Comparison of ENCODE assay signal across 10 cellular contexts in genomic region chr20:23358923-23359572, GRCh38. TPM values are rescaled to one million over a fixed set of nuclear protein-coding genes. Genes with fewer than 3 reads are reported as not detected.
A peak's percentile ranks its signal among the peaks of the same experiment; 100 is the strongest.
DNase-seq lines count a peak whose midpoint lies in the region; ATAC-seq, FAIRE-seq and TF ChIP-seq lines count a peak whose summit lies in the region.
"Had no signal": no experiment of that assay in that cellular context is flagged by ENCODE, and none has a peak within 500 bp of the region (broad histone marks: within the 10 kb centered on the region; RNA-seq: fewer than 3 reads in every experiment).

No MANE protein-coding gene starts in this region.

- H3K27ac ChIP-seq in DOHH2 (ENCODE audit: low read depth, low read length) (peak overlapping the region; percentile 54), duodenal mucosa (ENCODE audit: low read depth, low read length) (no peak overlapping the region), trophoblast cell (ENCODE audit: low read depth, low read length) (no peak overlapping the region)

- no peak for FAIRE-seq in D721Med (lab: Jason Lieb, UNC)

- H3K4ac ChIP-seq in trophoblast cell (ENCODE audit: low read depth, low read length), result no peak overlapping the region

- H2AK5ac ChIP-seq in trophoblast cell (ENCODE audit: low read length), result no peak overlapping the region

- H2BK120ac ChIP-seq in trophoblast cell (ENCODE audit: insufficient read depth, low read length, poor library complexity), result no peak overlapping the region

- H3K9me2 ChIP-seq in DOHH2 (replicated peaks; ENCODE audit: control insufficient read depth, low read length), result no peaks in the 10 kb centered on the region

- H3K18ac ChIP-seq in trophoblast cell (ENCODE audit: low read length), result no peak overlapping the region

- H3K79me1 ChIP-seq in trophoblast cell (ENCODE audit: low read length), result peaks cover 16% of the 10 kb centered on the region

- H4K12ac ChIP-seq in trophoblast cell (ENCODE audit: low read depth, low read length), result peak overlapping the region; percentile 56

- H3K9me3 Mint-ChIP-seq in activated naive CD4-positive, alpha-beta T cell treated with anti-CD3 and anti-CD28 coated beads, Interleukin-2, amount 50 U/mL, for 72 hours, result no peaks in the 10 kb centered on the region

- peaks cover 0 to 14% of the 10 kb centered on the region in 2 donors for H3K36me3 Mint-ChIP-seq in activated naive CD4-positive, alpha-beta T cell treated with anti-CD3 and anti-CD28 coated beads, Interleukin-2, amount 50 U/mL, for 72 hours

- no peak for DNase-seq in NT2/D1 (ENCODE audit: low read depth, low spot score)
- no peak for DNase-seq in trophoblast cell
- DNase-seq in ecto neural progenitor cell (ENCODE audit: low spot score), result no peak
- no peak for DNase-seq in AG08396 (ENCODE audit: low spot score)
- no peak for DNase-seq in D721Med (ENCODE audit: insufficient read length, low spot score)
- DNase-seq in activated naive CD4-positive, alpha-beta T cell treated with anti-CD3 and anti-CD28 coated beads, Interleukin-2, amount 50 U/mL, for 72 hours (ENCODE audit: low spot score in 2 of 2), result no peak
- DNase-seq: activated effector memory CD4-positive, alpha-beta T cell treated with Interleukin-2 at 50 U/mL for 16 hours; NCI-H446 treated with DMSO at 0.1 percent for 48 hours had no signal

- WGBS in trophoblast cell (ENCODE audit: extremely low coverage, insufficient coverage, insufficient read length), result no CpG with 5 or more reads among the region's 7 CpGs

- H2BK5ac ChIP-seq in trophoblast cell (ENCODE audit: low read depth, low read length, poor library complexity), result no peak overlapping the region

- H3F3A ChIP-seq in DOHH2 (ENCODE audit: control insufficient read depth, insufficient read depth), result peaks cover 14% of the 10 kb centered on the region

- H4K20me1 ChIP-seq in DOHH2 (ENCODE audit: control insufficient read depth, insufficient read depth, low read depth, low read length), result peaks cover 19% of the 10 kb centered on the region

- H3K4me2 ChIP-seq in DOHH2 (ENCODE audit: low read length) (peak overlapping the region; percentile 80), trophoblast cell (ENCODE audit: low read length) (no peak overlapping the region)

- no peaks in the 10 kb centered on the region for H3K9me3 ChIP-seq in DOHH2 (ENCODE audit: control insufficient read depth, insufficient read depth, low read length)
- H3K9me3 ChIP-seq in NT2/D1 (ENCODE audit: insufficient read depth, low read length), result no peaks in the 10 kb centered on the region
- H3K9me3 ChIP-seq in duodenal mucosa (ENCODE audit: control insufficient read depth in 1 of 2, low read length in 2 of 2), result no peaks in the 10 kb centered on the region
- H3K9me3 ChIP-seq in trophoblast cell (ENCODE audit: insufficient read depth, low read depth, low read length), result no peaks in the 10 kb centered on the region

- peak overlapping the region; percentile 95 for H3K4me3 ChIP-seq in DOHH2 (ENCODE audit: low read length)
- H3K4me3 ChIP-seq in NT2/D1 (ENCODE audit: insufficient read length, low read depth), result no peak overlapping the region
- peak overlapping the region in 1 of 2 donors; percentile 77 for H3K4me3 ChIP-seq in duodenal mucosa (ENCODE audit: low read depth in 1 of 2, low read length in 2 of 2)
- H3K4me3 ChIP-seq in trophoblast cell (ENCODE audit: low read depth, low read length), result no peak overlapping the region

- H4K8ac ChIP-seq in trophoblast cell (ENCODE audit: low read depth, low read length), result peak overlapping the region; percentile 52

- TF ChIP-seq CTCF in DOHH2 (IDR thresholded peaks at IDR 0.05; ENCODE audit: low read depth, low read length, poor library complexity, severe bottlenecking), result no peak
- TF ChIP-seq CTCF in D721Med (IDR thresholded peaks at IDR 0.05; ENCODE audit: insufficient read depth, missing control alignments), result no peak

- H3K4me1 ChIP-seq in DOHH2 (ENCODE audit: control insufficient read depth, low read length), result peaks cover 52% of the 10 kb centered on the region
- H3K4me1 ChIP-seq in NT2/D1 (ENCODE audit: insufficient read depth, insufficient read length), result peaks cover 9% of the 10 kb centered on the region
- H3K4me1 ChIP-seq in duodenal mucosa (ENCODE audit: control insufficient read depth in 1 of 2, insufficient read depth in 2 of 2, low read length in 2 of 2), result peaks cover 36 to 42% of the 10 kb centered on the region in 2 donors
- H3K4me1 ChIP-seq in trophoblast cell (ENCODE audit: control insufficient read depth in 1 of 2, insufficient read depth in 2 of 2, low read length in 2 of 2), result peaks cover 19 to 22% of the 10 kb centered on the region in 2 experiments

- peaks cover 61% of the 10 kb centered on the region for H3K79me2 ChIP-seq in DOHH2 (ENCODE audit: control insufficient read depth, low read length)
- H3K79me2 ChIP-seq in trophoblast cell (ENCODE audit: control insufficient read depth, insufficient read depth, low read length, poor library complexity), result peaks cover 17% of the 10 kb centered on the region

- H3K23ac ChIP-seq in trophoblast cell (ENCODE audit: low read length), result no peak overlapping the region

- H3K36me3 ChIP-seq in DOHH2 (ENCODE audit: control insufficient read depth, low read length) (peaks cover 28% of the 10 kb centered on the region), NT2/D1 (ENCODE audit: insufficient read depth, insufficient read length, low read length) (peaks cover 23% of the 10 kb centered on the region), duodenal mucosa (ENCODE audit: control insufficient read depth in 1 of 2, insufficient read depth in 2 of 2, low read length in 2 of 2) (peaks cover 9 to 17% of the 10 kb centered on the region in 2 donors), trophoblast cell (ENCODE audit: control insufficient read depth in 1 of 2, insufficient read depth in 2 of 2, low read length in 2 of 2) (peaks cover 11 to 12% of the 10 kb centered on the region in 2 experiments)

- no peak overlapping the region for H3K14ac ChIP-seq in trophoblast cell (ENCODE audit: low read length)

- peak overlapping the region; percentile 21 for H3K9ac ChIP-seq in NT2/D1 (ENCODE audit: insufficient read length, low read depth)
- H3K9ac ChIP-seq in duodenal mucosa (ENCODE audit: low read depth in 1 of 2, low read length in 2 of 2), result peak overlapping the region; percentile 74
- no peak overlapping the region for H3K9ac ChIP-seq in trophoblast cell (ENCODE audit: low read length)

- no peak overlapping the region for H4K91ac ChIP-seq in trophoblast cell (ENCODE audit: low read depth, low read length)

- peak overlapping the region; percentile 38 for H2BK12ac ChIP-seq in trophoblast cell (ENCODE audit: low read length)

- no peak overlapping the region for H2AFZ ChIP-seq in trophoblast cell (ENCODE audit: insufficient read depth, low read length, poor library complexity)

- H3K27me3 ChIP-seq in DOHH2 (ENCODE audit: control insufficient read depth, low read length), result no peaks in the 10 kb centered on the region
- no peaks in the 10 kb centered on the region for H3K27me3 ChIP-seq in NT2/D1 (ENCODE audit: insufficient read depth, insufficient read length)
- H3K27me3 ChIP-seq in duodenal mucosa (ENCODE audit: control insufficient read depth in 1 of 2, insufficient read depth in 2 of 2, low read length in 2 of 2), result no peaks in the 10 kb centered on the region
- no peaks in the 10 kb centered on the region for H3K27me3 ChIP-seq in trophoblast cell (ENCODE audit: insufficient read depth, low read length)

- no peak for ATAC-seq in activated naive CD4-positive, alpha-beta T cell treated with anti-CD3 and anti-CD28 coated beads, Interleukin-2, amount 50 U/mL, for 72 hours

- peak overlapping the region in 1 of 2 donors; percentile 94 for H3K27ac Mint-ChIP-seq in activated naive CD4-positive, alpha-beta T cell treated with anti-CD3 and anti-CD28 coated beads, Interleukin-2, amount 50 U/mL, for 72 hours

RNA-seq across cellular contexts. Expression of gene GZF1, which starts 2.9 kb away (rescaled TPM):
- 6.4 and 6.5 TPM in 2 replicates for polyA plus RNA-seq in trophoblast cell (2013)
- total RNA-seq in activated naive CD4-positive, alpha-beta T cell treated with anti-CD3 and anti-CD28 coated beads, Interleukin-2, amount 50 U/mL, for 72 hours, result 1 to 10 TPM; 5.6 to 9.2 TPM

RNA-seq across cellular contexts. Expression of gene NXT1, which starts 8.5 kb away (rescaled TPM):
- polyA plus RNA-seq in trophoblast cell (2013), result 20.2 TPM in 2 replicates
- total RNA-seq in activated naive CD4-positive, alpha-beta T cell treated with anti-CD3 and anti-CD28 coated beads, Interleukin-2, amount 50 U/mL, for 72 hours, result 10 to 100 TPM; 37.0 to 45.9 TPM
